Comparison of ENCODE assay signal across 20 cellular contexts in genomic region chr5:128424672-128425071, GRCh38.
DNase-seq lines count a peak whose midpoint lies in the region; ATAC-seq, FAIRE-seq and TF ChIP-seq lines count a peak whose summit lies in the region.
"Had no signal": no experiment of that assay in that cellular context is flagged by ENCODE, and none has a peak within 500 bp of the region (broad histone marks: within the 10 kb centered on the region; RNA-seq: fewer than 3 reads in every experiment).

No MANE protein-coding gene starts in this region.

- H3K27ac Mint-ChIP-seq in astrocyte (ENCODE audit: unreplicated experiment) (no peak overlapping the region), nephron (peak overlapping the region in 2 of 3 experiments; percentile 37 to 70)
- no peak overlapping the region for H3K27ac Mint-ChIP-seq in CD4-positive, alpha-beta T cell

- H3K4me3 ChIP-seq in A549 (no peak overlapping the region), astrocyte (ENCODE audit: insufficient read depth, low read depth, low read length) (no peak overlapping the region), lower leg skin (ENCODE audit: low read depth, poor library complexity, severe bottlenecking) (no peak overlapping the region)
- H3K4me3 ChIP-seq: BLaER1, MG63 had no signal

- H3K27me3 ChIP-seq in astrocyte (ENCODE audit: insufficient read depth, low read length) = no peaks in the 10 kb centered on the region
- H3K27me3 ChIP-seq in CD4-positive, alpha-beta T cell (ENCODE audit: control insufficient read depth, insufficient read depth, low read length) = no peaks in the 10 kb centered on the region
- H3K27me3 ChIP-seq: BLaER1, MG63 had no signal

- no peak overlapping the region for H3K27ac ChIP-seq in A549
- no peak overlapping the region for H3K27ac ChIP-seq in astrocyte (ENCODE audit: low read depth, low read length)
- H3K27ac ChIP-seq in CD4-positive, alpha-beta T cell (ENCODE audit: low read depth, low read length) = no peak overlapping the region
- H3K27ac ChIP-seq: BLaER1, KMS-11 had no signal

- DNase-seq in A549 (ENCODE audit: low read depth in 1 of 2, low spot score in 1 of 2) (no peak), NCI-H146 (lab: John Stamatoyannopoulos, UW) (peak; percentile 73), astrocyte (ENCODE audit: low read depth) (peak; percentile 15), occipital lobe (lab: John Stamatoyannopoulos, UW) (no peak), lower leg skin (ENCODE audit: low spot score in 2 of 2) (no peak), GM19238 (ENCODE audit: insufficient read length, low spot score) (no peak)
- DNase-seq in CD4-positive, alpha-beta T cell = no peak
- DNase-seq: DMS 273 treated with DMSO at 0.1 percent for 48 hours, GF-D8, GOT3, MG63, NCI-H1092, NCI-H1694, NCI-H2107, RPMI8226 had no signal

- H3K4me2 ChIP-seq in A549 (peak overlapping the region; percentile 34; the same call in 2 of the 3 replicates), astrocyte (ENCODE audit: low read length) (no peak overlapping the region)
- H3K4me2 ChIP-seq: BLaER1, KMS-11 had no signal

- H3K36me3 ChIP-seq in astrocyte (ENCODE audit: insufficient read depth, low read length) = no peaks in the 10 kb centered on the region
- H3K36me3 ChIP-seq: BLaER1, MG63 had no signal

- no peaks in the 10 kb centered on the region for H3K36me3 Mint-ChIP-seq in astrocyte (ENCODE audit: low read depth, unreplicated experiment)
- peaks cover 21% of the 10 kb centered on the region for H3K36me3 Mint-ChIP-seq in nephron (ENCODE audit: low read depth)
- H3K36me3 Mint-ChIP-seq in CD4-positive, alpha-beta T cell (ENCODE audit: low read depth) = no peaks in the 10 kb centered on the region

- no peak overlapping the region for H2AFZ ChIP-seq in astrocyte (ENCODE audit: low read depth, low read length)

- intact Hi-C loops in lower leg skin (cut with DNase I; ENCODE audit: low total_unique reads) = no loop called here
- intact Hi-C loops in CD4-positive, alpha-beta T cell (cut with DNase I, micrococcal nuclease) = no loop called here

- H3K9me3 ChIP-seq in A549 = no peaks in the 10 kb centered on the region
- no peaks in the 10 kb centered on the region for H3K9me3 ChIP-seq in astrocyte (ENCODE audit: insufficient read depth, low read depth, low read length)
- H3K9me3 ChIP-seq in CD4-positive, alpha-beta T cell (ENCODE audit: control insufficient read depth, low read length) = no peaks in the 10 kb centered on the region
- H3K9me3 ChIP-seq: BLaER1, MG63 had no signal

- TF ChIP-seq POLR2A in A549 (IDR thresholded peaks at IDR 0.05; ENCODE audit: low read length) (no peak), lower leg skin (IDR thresholded peaks at IDR 0.05) (no peak)

- POLR2A ChIA-PET in A549 (lab: Yijun Ruan, JAX) = no interaction called here
- POLR2A ChIA-PET in CD4-positive, alpha-beta T cell (lab: Charles Lee) = no interaction called here

- 27% methylated on average over 1 of the region's 1 CpG for WGBS in A549 (ENCODE audit: missing lambda C conversion rate)
- WGBS in lower leg skin, 2 donors = 36% methylated on average over 1 of the region's 1 CpG

- no peaks in the 10 kb centered on the region for H3K79me2 ChIP-seq in astrocyte (ENCODE audit: insufficient read depth, low read length)

- TF ChIP-seq RAD21 in A549 (conservative IDR thresholded peaks at IDR 0.05 in 1 of 2, IDR thresholded peaks at IDR 0.05 in 1 of 2) = no peak

- ATAC-seq in A549 = no peak
- no peak for ATAC-seq in CD4-positive, alpha-beta T cell (ENCODE audit: poor library complexity)

- no peaks in the 10 kb centered on the region for H4K20me1 ChIP-seq in astrocyte (ENCODE audit: insufficient read depth, low read length)
- H4K20me1 ChIP-seq: BLaER1 had no signal

- TF ChIP-seq CTCF in A549 (IDR thresholded peaks at IDR 0.05) (no peak), astrocyte (IDR thresholded peaks at IDR 0.05; ENCODE audit: insufficient read depth, low read depth, low read length) (no peak), nephron (IDR thresholded peaks at IDR 0.05; ENCODE audit: unreplicated experiment in 3 of 3) (no peak), lower leg skin (IDR thresholded peaks at IDR 0.05) (no peak)
- TF ChIP-seq CTCF in CD4-positive, alpha-beta T cell (IDR thresholded peaks at IDR 0.05) = no peak

- peaks cover 19% of the 10 kb centered on the region for H3K4me1 Mint-ChIP-seq in astrocyte (ENCODE audit: low read depth, unreplicated experiment)
- peaks cover 29% of the 10 kb centered on the region for H3K4me1 Mint-ChIP-seq in nephron
- H3K4me1 Mint-ChIP-seq in CD4-positive, alpha-beta T cell (ENCODE audit: low read depth) = no peaks in the 10 kb centered on the region

- FAIRE-seq in A549 (lab: Jason Lieb, UNC) (no peak), astrocyte (lab: Jason Lieb, UNC) (no peak)
- FAIRE-seq: GM12891, GM18507 had no signal

- no peak overlapping the region for H3K4me3 Mint-ChIP-seq in astrocyte (ENCODE audit: unreplicated experiment)
- H3K4me3 Mint-ChIP-seq in nephron = no peak overlapping the region
- no peak overlapping the region for H3K4me3 Mint-ChIP-seq in CD4-positive, alpha-beta T cell

- H3K9me3 Mint-ChIP-seq in astrocyte (ENCODE audit: unreplicated experiment) = peaks cover 2% of the 10 kb centered on the region
- H3K9me3 Mint-ChIP-seq in nephron = no peaks in the 10 kb centered on the region
- H3K9me3 Mint-ChIP-seq in CD4-positive, alpha-beta T cell = peaks cover 4% of the 10 kb centered on the region

- H3K27me3 Mint-ChIP-seq in astrocyte (ENCODE audit: low read depth, unreplicated experiment) (no peaks in the 10 kb centered on the region), nephron (ENCODE audit: low read depth) (peaks cover 3% of the 10 kb centered on the region)
- H3K27me3 Mint-ChIP-seq in CD4-positive, alpha-beta T cell = no peaks in the 10 kb centered on the region

- no peak overlapping the region for H3K9ac ChIP-seq in astrocyte (ENCODE audit: low read length)
- H3K9ac ChIP-seq: BLaER1, KMS-11 had no signal

- H3K4me1 ChIP-seq in A549 (peaks cover 11% of the 10 kb centered on the region; the same call in 2 of the 3 replicates), astrocyte (ENCODE audit: insufficient read depth, low read length) (no peaks in the 10 kb centered on the region)
- H3K4me1 ChIP-seq: BLaER1 had no signal

- no peak for TF ChIP-seq EP300 in A549 (IDR thresholded peaks at IDR 0.05)

- CTCF ChIA-PET in A549 (lab: Yijun Ruan, JAX) = no interaction called here
- CTCF ChIA-PET in CD4-positive, alpha-beta T cell (lab: Charles Lee) = no interaction called here

TF ChIP-seq in A549, 52 proteins besides CTCF, POLR2A, EP300 and RAD21 (continues in another document):
- TF ChIP-seq ZC3H11A (IDR thresholded peaks at IDR 0.05) (no peak), KDM1A (IDR thresholded peaks at IDR 0.05; ENCODE audit: low read depth) (no peak), BCL3 (IDR thresholded peaks at IDR 0.05) (no peak), FOXS1 (CRISPR knock-in tag; IDR thresholded peaks at IDR 0.05) (no peak), PHF8 (IDR thresholded peaks at IDR 0.05; ENCODE audit: borderline replicate concordance, low read depth) (no peak), TP53 (CRISPR knock-in tag; IDR thresholded peaks at IDR 0.05) (no peak), JUNB (IDR thresholded peaks at IDR 0.05) (no peak), EHF (CRISPR knock-in tag; IDR thresholded peaks at IDR 0.05) (no peak), RARB (CRISPR knock-in tag; IDR thresholded peaks at IDR 0.05) (no peak), HES2 (IDR thresholded peaks at IDR 0.05) (no peak), ZSCAN20 (CRISPR knock-in tag; IDR thresholded peaks at IDR 0.05) (no peak), POLR2AphosphoS2 (conservative IDR thresholded peaks at IDR 0.05; ENCODE audit: low read length) (no peak), ELK1 (IDR thresholded peaks at IDR 0.05; ENCODE audit: low read depth, low read length) (no peak), KDM5A (IDR thresholded peaks at IDR 0.05) (no peak), E2F6 (IDR thresholded peaks at IDR 0.05; ENCODE audit: borderline replicate concordance, low read depth) (no peak), USF2 (IDR thresholded peaks at IDR 0.05) (no peak), SREBF2 (IDR thresholded peaks at IDR 0.05) (no peak), NPAS2 (CRISPR knock-in tag; IDR thresholded peaks at IDR 0.05; ENCODE audit: borderline replicate concordance) (no peak)

Comparison
In these comparisons a context has a peak if more than half of its experiments do, and no peak if none do; other contexts are left out.
1. DNase-seq: peak in NCI-H146 (single experiment) and astrocyte (single experiment); none in A549 (0 of 2), occipital lobe (single experiment), lower leg skin (0 of 2), GM19238 (single experiment) and CD4-positive, alpha-beta T cell (0 of 10).
2. H3K27ac Mint-ChIP-seq: peak in nephron (2 of 3); none in astrocyte (single experiment) and CD4-positive, alpha-beta T cell (single experiment).